ENCODE assay signal across 2 cellular contexts in genomic region chr16:57957396-57958392, GRCh38.
A peak's percentile ranks its signal among the peaks of the same experiment; 100 is the strongest.
TF ChIP-seq lines count a peak whose summit lies in the region.

No MANE protein-coding gene starts in this region.

TF ChIP-seq in HCT116, 20 proteins besides CTCF, POLR2A, EP300 and RAD21:
- no peak for TF ChIP-seq EZH2phosphoT487 (IDR thresholded peaks at IDR 0.05; ENCODE audit: borderline replicate concordance)
- TF ChIP-seq CBX3 (IDR thresholded peaks at IDR 0.05; ENCODE audit: low read depth) = no peak
- TF ChIP-seq SIN3A (IDR thresholded peaks at IDR 0.05; ENCODE audit: low read depth) = no peak
- no peak for TF ChIP-seq YY1 (IDR thresholded peaks at IDR 0.05; ENCODE audit: extremely low read depth, insufficient replicate concordance, low read depth, low read length)
- no peak for TF ChIP-seq SP1 (IDR thresholded peaks at IDR 0.05; ENCODE audit: low read depth)
- no peak for TF ChIP-seq EZH2 (IDR thresholded peaks at IDR 0.05)
- TF ChIP-seq, protein P1, sequence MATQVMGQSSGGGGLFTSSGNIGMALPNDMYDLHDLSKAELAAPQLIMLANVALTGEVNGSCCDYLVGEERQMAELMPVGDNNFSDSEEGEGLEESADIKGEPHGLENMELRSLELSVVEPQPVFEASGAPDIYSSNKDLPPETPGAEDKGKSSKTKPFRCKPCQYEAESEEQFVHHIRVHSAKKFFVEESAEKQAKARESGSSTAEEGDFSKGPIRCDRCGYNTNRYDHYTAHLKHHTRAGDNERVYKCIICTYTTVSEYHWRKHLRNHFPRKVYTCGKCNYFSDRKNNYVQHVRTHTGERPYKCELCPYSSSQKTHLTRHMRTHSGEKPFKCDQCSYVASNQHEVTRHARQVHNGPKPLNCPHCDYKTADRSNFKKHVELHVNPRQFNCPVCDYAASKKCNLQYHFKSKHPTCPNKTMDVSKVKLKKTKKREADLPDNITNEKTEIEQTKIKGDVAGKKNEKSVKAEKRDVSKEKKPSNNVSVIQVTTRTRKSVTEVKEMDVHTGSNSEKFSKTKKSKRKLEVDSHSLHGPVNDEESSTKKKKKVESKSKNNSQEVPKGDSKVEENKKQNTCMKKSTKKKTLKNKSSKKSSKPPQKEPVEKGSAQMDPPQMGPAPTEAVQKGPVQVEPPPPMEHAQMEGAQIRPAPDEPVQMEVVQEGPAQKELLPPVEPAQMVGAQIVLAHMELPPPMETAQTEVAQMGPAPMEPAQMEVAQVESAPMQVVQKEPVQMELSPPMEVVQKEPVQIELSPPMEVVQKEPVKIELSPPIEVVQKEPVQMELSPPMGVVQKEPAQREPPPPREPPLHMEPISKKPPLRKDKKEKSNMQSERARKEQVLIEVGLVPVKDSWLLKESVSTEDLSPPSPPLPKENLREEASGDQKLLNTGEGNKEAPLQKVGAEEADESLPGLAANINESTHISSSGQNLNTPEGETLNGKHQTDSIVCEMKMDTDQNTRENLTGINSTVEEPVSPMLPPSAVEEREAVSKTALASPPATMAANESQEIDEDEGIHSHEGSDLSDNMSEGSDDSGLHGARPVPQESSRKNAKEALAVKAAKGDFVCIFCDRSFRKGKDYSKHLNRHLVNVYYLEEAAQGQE (IDR thresholded peaks at IDR 0.05; ENCODE audit: low read depth) = no peak
- no peak for TF ChIP-seq ATF3 (IDR thresholded peaks at IDR 0.05)
- no peak for TF ChIP-seq ZFX (IDR thresholded peaks at IDR 0.05)
- TF ChIP-seq SRF (IDR thresholded peaks at IDR 0.05; ENCODE audit: low read depth) = no peak
- TF ChIP-seq TCF7L2 (IDR thresholded peaks at IDR 0.05; ENCODE audit: borderline replicate concordance, extremely low read depth, insufficient read depth, insufficient read length) = no peak

TF ChIP-seq in K562, 482 proteins besides CTCF, POLR2A, EP300 and RAD21:
- TF ChIP-seq ZSCAN32 (CRISPR knock-in tag; IDR thresholded peaks at IDR 0.05) (no peak), EGR1 (conservative IDR thresholded peaks at IDR 0.05) (peak; percentile 67; the same call in 1 of the 2 replicates), ZFP36 (IDR thresholded peaks at IDR 0.05; ENCODE audit: low read depth, low read length, partially characterized antibody) (peak; percentile 93), ETS2 (tag; IDR thresholded peaks at IDR 0.05; ENCODE audit: borderline replicate concordance, poor library complexity, severe bottlenecking) (no peak), RBM25 (IDR thresholded peaks at IDR 0.05; ENCODE audit: low read depth, low read length, severe bottlenecking) (peak; percentile 54), XRCC5 (IDR thresholded peaks at IDR 0.05; ENCODE audit: low read depth, low read length) (no peak), HOXB6 (CRISPR knock-in tag; IDR thresholded peaks at IDR 0.05; ENCODE audit: borderline replicate concordance) (no peak)
TF ChIP-seq in K562: peak in this region for 3.
